In the genomic region with DNA sequence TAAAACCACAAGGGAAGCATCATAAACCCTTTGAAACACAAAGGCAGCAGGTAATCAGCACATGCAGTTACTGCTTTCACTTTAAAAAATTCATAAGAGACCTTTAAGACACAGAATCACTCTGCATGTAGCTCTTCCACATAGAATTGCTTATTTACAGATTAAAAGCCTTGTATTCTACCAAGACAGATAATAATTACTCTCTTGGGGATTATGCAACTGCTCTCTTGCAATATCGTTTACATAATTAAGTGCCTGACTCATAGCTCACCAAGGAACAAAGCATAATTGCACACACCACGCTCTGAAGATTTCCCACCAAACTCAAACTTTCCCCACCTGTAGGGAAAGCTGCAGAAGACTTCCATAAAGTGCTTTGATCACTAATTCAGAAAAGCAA, we compare ENCODE assay signal across 1 cellular context.
TF ChIP-seq lines count a peak whose summit lies in the region.

No MANE protein-coding gene starts in this region.

TF ChIP-seq in HEK293, 187 proteins besides CTCF, POLR2A, EP300 and RAD21 (continued from another document):
- TF ChIP-seq ZFP37 (tag by site-specific recombination; IDR thresholded peaks at IDR 0.05) (no peak), SCRT1 (tag by site-specific recombination; IDR thresholded peaks at IDR 0.05; ENCODE audit: borderline replicate concordance) (no peak), ZNF747 (tag by site-specific recombination; IDR thresholded peaks at IDR 0.05) (no peak), ZNF600 (tag by site-specific recombination; IDR thresholded peaks at IDR 0.05) (no peak), ZNF785 (tag by site-specific recombination; IDR thresholded peaks at IDR 0.05) (no peak), YY2 (tag by site-specific recombination; IDR thresholded peaks at IDR 0.05) (no peak), ZNF324 (tag by site-specific recombination; IDR thresholded peaks at IDR 0.05) (0 out of 2 replicates have a peak, but pooled peaks have one; percentile 51), OVOL3 (tag by site-specific recombination; IDR thresholded peaks at IDR 0.05) (no peak), ZNF280D (tag by site-specific recombination; IDR thresholded peaks at IDR 0.05) (no peak), ZNF391 (tag by site-specific recombination; IDR thresholded peaks at IDR 0.05; ENCODE audit: borderline replicate concordance, low read depth) (no peak), ZNF16 (tag by site-specific recombination; IDR thresholded peaks at IDR 0.05; ENCODE audit: low read depth) (no peak), GLIS1 (tag by site-specific recombination; IDR thresholded peaks at IDR 0.05) (no peak), ZNF114 (tag by site-specific recombination; IDR thresholded peaks at IDR 0.05) (no peak), ZNF211 (tag by site-specific recombination; IDR thresholded peaks at IDR 0.05; ENCODE audit: low read depth) (no peak), ZNF664 (tag by site-specific recombination; IDR thresholded peaks at IDR 0.05) (no peak), ZNF37A (tag by site-specific recombination; IDR thresholded peaks at IDR 0.05) (no peak; the same call in 1 of the 2 replicates), WT1 (tag by site-specific recombination; IDR thresholded peaks at IDR 0.05) (no peak), ZNF488 (tag by site-specific recombination; IDR thresholded peaks at IDR 0.05) (no peak), ZNF580 (tag by site-specific recombination; IDR thresholded peaks at IDR 0.05) (no peak), HOXD13 (CRISPR knock-in tag; IDR thresholded peaks at IDR 0.05; ENCODE audit: borderline replicate concordance) (no peak), PATZ1 (tag by site-specific recombination; IDR thresholded peaks at IDR 0.05) (no peak), ZBTB17 (tag by site-specific recombination; IDR thresholded peaks at IDR 0.05) (peak; percentile 56; the same call in 1 of the 2 replicates), TCF7L2 (IDR thresholded peaks at IDR 0.05; ENCODE audit: borderline replicate concordance, low read depth, low read length) (0 out of 2 replicates have a peak, but pooled peaks have one; percentile 23), ZNF24 (tag by site-specific recombination; IDR thresholded peaks at IDR 0.05) (peak; percentile 79; the same call in 1 of the 2 replicates), MYNN (tag by site-specific recombination; IDR thresholded peaks at IDR 0.05; ENCODE audit: borderline replicate concordance) (peak; percentile 87), ZFHX2 (tag by site-specific recombination; conservative IDR thresholded peaks at IDR 0.05) (no peak), ZNF202 (tag by site-specific recombination; IDR thresholded peaks at IDR 0.05; ENCODE audit: borderline replicate concordance) (no peak), ZNF768 (tag by site-specific recombination; IDR thresholded peaks at IDR 0.05) (no peak), ZNF529 (tag by site-specific recombination; IDR thresholded peaks at IDR 0.05; ENCODE audit: insufficient replicate concordance) (no peak), ZNF658 (tag by site-specific recombination; IDR thresholded peaks at IDR 0.05) (no peak), ZNF707 (tag by site-specific recombination; IDR thresholded peaks at IDR 0.05) (no peak), GFI1B (tag by site-specific recombination; IDR thresholded peaks at IDR 0.05) (no peak), ZNF624 (tag by site-specific recombination; IDR thresholded peaks at IDR 0.05) (no peak), ZNF184 (tag by site-specific recombination; IDR thresholded peaks at IDR 0.05) (no peak), ZSCAN23 (tag by site-specific recombination; IDR thresholded peaks at IDR 0.05) (peak; percentile 54; the same call in 1 of the 2 replicates), ZNF223 (tag by site-specific recombination; IDR thresholded peaks at IDR 0.05) (no peak), ZNF776 (tag by site-specific recombination; IDR thresholded peaks at IDR 0.05; ENCODE audit: borderline replicate concordance) (no peak)
- TF ChIP-seq, protein P1, sequence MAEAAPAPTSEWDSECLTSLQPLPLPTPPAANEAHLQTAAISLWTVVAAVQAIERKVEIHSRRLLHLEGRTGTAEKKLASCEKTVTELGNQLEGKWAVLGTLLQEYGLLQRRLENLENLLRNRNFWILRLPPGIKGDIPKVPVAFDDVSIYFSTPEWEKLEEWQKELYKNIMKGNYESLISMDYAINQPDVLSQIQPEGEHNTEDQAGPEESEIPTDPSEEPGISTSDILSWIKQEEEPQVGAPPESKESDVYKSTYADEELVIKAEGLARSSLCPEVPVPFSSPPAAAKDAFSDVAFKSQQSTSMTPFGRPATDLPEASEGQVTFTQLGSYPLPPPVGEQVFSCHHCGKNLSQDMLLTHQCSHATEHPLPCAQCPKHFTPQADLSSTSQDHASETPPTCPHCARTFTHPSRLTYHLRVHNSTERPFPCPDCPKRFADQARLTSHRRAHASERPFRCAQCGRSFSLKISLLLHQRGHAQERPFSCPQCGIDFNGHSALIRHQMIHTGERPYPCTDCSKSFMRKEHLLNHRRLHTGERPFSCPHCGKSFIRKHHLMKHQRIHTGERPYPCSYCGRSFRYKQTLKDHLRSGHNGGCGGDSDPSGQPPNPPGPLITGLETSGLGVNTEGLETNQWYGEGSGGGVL (tag by site-specific recombination; IDR thresholded peaks at IDR 0.05), result 0 out of 2 replicates have a peak, but pooled peaks have one; percentile 10
- TF ChIP-seq, protein P2, sequence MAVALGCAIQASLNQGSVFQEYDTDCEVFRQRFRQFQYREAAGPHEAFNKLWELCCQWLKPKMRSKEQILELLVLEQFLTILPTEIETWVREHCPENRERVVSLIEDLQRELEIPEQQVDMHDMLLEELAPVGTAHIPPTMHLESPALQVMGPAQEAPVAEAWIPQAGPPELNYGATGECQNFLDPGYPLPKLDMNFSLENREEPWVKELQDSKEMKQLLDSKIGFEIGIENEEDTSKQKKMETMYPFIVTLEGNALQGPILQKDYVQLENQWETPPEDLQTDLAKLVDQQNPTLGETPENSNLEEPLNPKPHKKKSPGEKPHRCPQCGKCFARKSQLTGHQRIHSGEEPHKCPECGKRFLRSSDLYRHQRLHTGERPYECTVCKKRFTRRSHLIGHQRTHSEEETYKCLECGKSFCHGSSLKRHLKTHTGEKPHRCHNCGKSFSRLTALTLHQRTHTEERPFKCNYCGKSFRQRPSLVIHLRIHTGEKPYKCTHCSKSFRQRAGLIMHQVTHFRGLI (tag by site-specific recombination; IDR thresholded peaks at IDR 0.05), result no peak
- TF ChIP-seq, protein P3, sequence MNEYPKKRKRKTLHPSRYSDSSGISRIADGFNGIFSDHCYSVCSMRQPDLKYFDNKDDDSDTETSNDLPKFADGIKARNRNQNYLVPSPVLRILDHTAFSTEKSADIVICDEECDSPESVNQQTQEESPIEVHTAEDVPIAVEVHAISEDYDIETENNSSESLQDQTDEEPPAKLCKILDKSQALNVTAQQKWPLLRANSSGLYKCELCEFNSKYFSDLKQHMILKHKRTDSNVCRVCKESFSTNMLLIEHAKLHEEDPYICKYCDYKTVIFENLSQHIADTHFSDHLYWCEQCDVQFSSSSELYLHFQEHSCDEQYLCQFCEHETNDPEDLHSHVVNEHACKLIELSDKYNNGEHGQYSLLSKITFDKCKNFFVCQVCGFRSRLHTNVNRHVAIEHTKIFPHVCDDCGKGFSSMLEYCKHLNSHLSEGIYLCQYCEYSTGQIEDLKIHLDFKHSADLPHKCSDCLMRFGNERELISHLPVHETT (tag by site-specific recombination; IDR thresholded peaks at IDR 0.05), result peak; percentile 66; the same call in 1 of the 2 replicates
- TF ChIP-seq, protein P4, sequence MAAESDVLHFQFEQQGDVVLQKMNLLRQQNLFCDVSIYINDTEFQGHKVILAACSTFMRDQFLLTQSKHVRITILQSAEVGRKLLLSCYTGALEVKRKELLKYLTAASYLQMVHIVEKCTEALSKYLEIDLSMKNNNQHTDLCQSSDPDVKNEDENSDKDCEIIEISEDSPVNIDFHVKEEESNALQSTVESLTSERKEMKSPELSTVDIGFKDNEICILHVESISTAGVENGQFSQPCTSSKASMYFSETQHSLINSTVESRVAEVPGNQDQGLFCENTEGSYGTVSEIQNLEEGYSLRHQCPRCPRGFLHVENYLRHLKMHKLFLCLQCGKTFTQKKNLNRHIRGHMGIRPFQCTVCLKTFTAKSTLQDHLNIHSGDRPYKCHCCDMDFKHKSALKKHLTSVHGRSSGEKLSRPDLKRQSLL (tag by site-specific recombination; IDR thresholded peaks at IDR 0.05), result no peak
- TF ChIP-seq, protein P5, sequence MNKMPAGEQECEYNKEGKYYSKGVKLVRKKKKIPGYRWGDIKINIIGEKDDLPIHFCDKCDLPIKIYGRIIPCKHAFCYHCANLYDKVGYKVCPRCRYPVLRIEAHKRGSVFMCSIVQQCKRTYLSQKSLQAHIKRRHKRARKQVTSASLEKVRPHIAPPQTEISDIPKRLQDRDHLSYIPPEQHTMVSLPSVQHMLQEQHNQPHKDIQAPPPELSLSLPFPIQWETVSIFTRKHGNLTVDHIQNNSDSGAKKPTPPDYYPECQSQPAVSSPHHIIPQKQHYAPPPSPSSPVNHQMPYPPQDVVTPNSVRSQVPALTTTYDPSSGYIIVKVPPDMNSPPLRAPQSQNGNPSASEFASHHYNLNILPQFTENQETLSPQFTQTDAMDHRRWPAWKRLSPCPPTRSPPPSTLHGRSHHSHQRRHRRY (tag by site-specific recombination; IDR thresholded peaks at IDR 0.05), result no peak
